ENCODE assay signal across 8 cellular contexts in genomic region chr1:32754282-32755097, GRCh38. TPM values are rescaled to one million over a fixed set of nuclear protein-coding genes. Genes with fewer than 3 reads are reported as not detected.
DNase-seq lines count a peak whose midpoint lies in the region; ATAC-seq and TF ChIP-seq lines count a peak whose summit lies in the region.

No MANE protein-coding gene starts in this region.

- peaks cover 4 to 9% of the 10 kb centered on the region in 2 donors for H3K36me3 Mint-ChIP-seq in CD14-positive monocyte
- H3K36me3 Mint-ChIP-seq in activated CD8-positive, alpha-beta memory T cell treated with anti-CD3 and anti-CD28 coated beads, Interleukin-2, amount 10 ng/mL, durations not matched to agents 7 days and 5 days = no peaks in the 10 kb centered on the region
- no peaks in the 10 kb centered on the region for H3K36me3 Mint-ChIP-seq in natural killer cell treated with Interleukin-12 subunit alpha and Interleukin-12 subunit beta and Interleukin-15 and Interleukin-18, amount 100 ng/mL, for 72 hours

- H3K27ac Mint-ChIP-seq in CD14-positive monocyte = no peak overlapping the region
- no peak overlapping the region for H3K27ac Mint-ChIP-seq in activated CD8-positive, alpha-beta memory T cell treated with anti-CD3 and anti-CD28 coated beads, Interleukin-2, amount 10 ng/mL, durations not matched to agents 7 days and 5 days
- no peak overlapping the region for H3K27ac Mint-ChIP-seq in natural killer cell treated with Interleukin-12 subunit alpha and Interleukin-12 subunit beta and Interleukin-15 and Interleukin-18, amount 100 ng/mL, for 72 hours

- TF ChIP-seq POLR2A in tibial nerve (IDR thresholded peaks at IDR 0.05) = no peak

- H3K9me3 ChIP-seq in HUES6 (ENCODE audit: control insufficient read depth, insufficient read depth, low read depth, low read length) (no peaks in the 10 kb centered on the region), tibial nerve (no peaks in the 10 kb centered on the region)

- TF ChIP-seq CTCF in CD14-positive monocyte (IDR thresholded peaks at IDR 0.05) (no peak), epithelial cell of proximal tubule (conservative IDR thresholded peaks at IDR 0.05; ENCODE audit: low read depth, low read length) (no peak), tibial nerve (IDR thresholded peaks at IDR 0.05) (no peak)

- no peak for TF ChIP-seq EP300 in tibial nerve (IDR thresholded peaks at IDR 0.05)

- peaks cover 25 to 38% (median 33%) of the 10 kb centered on the region in 3 donors for H3K27me3 Mint-ChIP-seq in CD14-positive monocyte (ENCODE audit: low read depth in 3 of 3)
- H3K27me3 Mint-ChIP-seq in activated CD8-positive, alpha-beta memory T cell treated with anti-CD3 and anti-CD28 coated beads, Interleukin-2, amount 10 ng/mL, durations not matched to agents 7 days and 5 days = peaks cover 41% of the 10 kb centered on the region
- H3K27me3 Mint-ChIP-seq in natural killer cell treated with Interleukin-12 subunit alpha and Interleukin-12 subunit beta and Interleukin-15 and Interleukin-18, amount 100 ng/mL, for 72 hours = peaks cover 9 to 14% of the 10 kb centered on the region in 2 donors

- peaks cover 9% of the 10 kb centered on the region for H3K4me1 Mint-ChIP-seq in CD14-positive monocyte
- H3K4me1 Mint-ChIP-seq in activated CD8-positive, alpha-beta memory T cell treated with anti-CD3 and anti-CD28 coated beads, Interleukin-2, amount 10 ng/mL, durations not matched to agents 7 days and 5 days = peaks cover 7% of the 10 kb centered on the region
- H3K4me1 Mint-ChIP-seq in natural killer cell treated with Interleukin-12 subunit alpha and Interleukin-12 subunit beta and Interleukin-15 and Interleukin-18, amount 100 ng/mL, for 72 hours (ENCODE audit: low read depth in 2 of 2) = peaks cover 16 to 19% of the 10 kb centered on the region in 2 donors

- no peak for DNase-seq in CD14-positive monocyte (ENCODE audit: low spot score)
- DNase-seq in activated CD8-positive, alpha-beta memory T cell treated with anti-CD3 and anti-CD28 coated beads, Interleukin-2, amount 10 ng/mL, durations not matched to agents 7 days and 5 days = peak; percentile 47
- DNase-seq in epithelial cell of proximal tubule (ENCODE audit: low read depth) = no peak
- DNase-seq in natural killer cell treated with Interleukin-12 subunit alpha and Interleukin-12 subunit beta and Interleukin-15 and Interleukin-18, amount 100 ng/mL, for 72 hours (ENCODE audit: low spot score) = no peak
- no peak for DNase-seq in tibial nerve (ENCODE audit: low spot score in 2 of 2)
- no peak for DNase-seq in NK-92 (lab: John Stamatoyannopoulos, UW; ENCODE audit: unreplicated experiment)

- CTCF ChIA-PET in activated CD8-positive, alpha-beta memory T cell treated with anti-CD3 and anti-CD28 coated beads, Interleukin-2, amount 10 ng/mL, durations not matched to agents 7 days and 5 days (lab: Charles Lee) = no interaction called here

- H3K9ac ChIP-seq in HUES6 (ENCODE audit: low read length) = peak overlapping the region; percentile 83

- H3K36me3 ChIP-seq in HUES6 (ENCODE audit: control insufficient read depth, insufficient read depth, low read length) (no peaks in the 10 kb centered on the region), tibial nerve (no peaks in the 10 kb centered on the region)

- H3K27me3 ChIP-seq in HUES6 (ENCODE audit: control insufficient read depth, insufficient read depth, low read length) = no peaks in the 10 kb centered on the region
- H3K27me3 ChIP-seq in tibial nerve = no peaks in the 10 kb centered on the region

- intact Hi-C loops in CD14-positive monocyte (cut with micrococcal nuclease) = no loop called here

- peaks cover 0 to 6% (median 0%) of the 10 kb centered on the region in 7 donors for H3K9me3 Mint-ChIP-seq in CD14-positive monocyte
- no peaks in the 10 kb centered on the region for H3K9me3 Mint-ChIP-seq in activated CD8-positive, alpha-beta memory T cell treated with anti-CD3 and anti-CD28 coated beads, Interleukin-2, amount 10 ng/mL, durations not matched to agents 7 days and 5 days (ENCODE audit: low read depth)
- H3K9me3 Mint-ChIP-seq in natural killer cell treated with Interleukin-12 subunit alpha and Interleukin-12 subunit beta and Interleukin-15 and Interleukin-18, amount 100 ng/mL, for 72 hours = no peaks in the 10 kb centered on the region

- H3K4me1 ChIP-seq in HUES6 (ENCODE audit: control insufficient read depth, insufficient read depth, low read length) (peaks cover 46% of the 10 kb centered on the region), tibial nerve (peaks cover 0 to 37% (median 11%) of the 10 kb centered on the region in 4 donors)

- peak; percentile 16 for ATAC-seq in activated CD8-positive, alpha-beta memory T cell treated with anti-CD3 and anti-CD28 coated beads, Interleukin-2, amount 10 ng/mL, durations not matched to agents 7 days and 5 days
- ATAC-seq in natural killer cell treated with Interleukin-12 subunit alpha and Interleukin-12 subunit beta and Interleukin-15 and Interleukin-18, amount 100 ng/mL, for 72 hours = peak in 1 of 2 donors; percentile 32
- ATAC-seq in HG03460 (IDR thresholded peaks at IDR 0.05; ENCODE audit: unreplicated experiment) = no peak

- H3K4me3 Mint-ChIP-seq in CD14-positive monocyte = peak overlapping the region; percentile 56 to 84
- peak overlapping the region; percentile 53 for H3K4me3 Mint-ChIP-seq in activated CD8-positive, alpha-beta memory T cell treated with anti-CD3 and anti-CD28 coated beads, Interleukin-2, amount 10 ng/mL, durations not matched to agents 7 days and 5 days
- H3K4me3 Mint-ChIP-seq in natural killer cell treated with Interleukin-12 subunit alpha and Interleukin-12 subunit beta and Interleukin-15 and Interleukin-18, amount 100 ng/mL, for 72 hours = peak overlapping the region; percentile 78

- WGBS in tibial nerve, 2 donors = 2 to 4% methylated on average over 34 to 41 of the region's 50 CpGs

- H3K27ac ChIP-seq in HUES6 (ENCODE audit: low read depth, low read length) (peak overlapping the region; percentile 41; the same call in 1 of the 2 replicates), tibial nerve (peak overlapping the region; percentile 6 to 78 (median 68))

- H3K4me3 ChIP-seq in HUES6 (ENCODE audit: low read depth, low read length) = peak overlapping the region; percentile 84
- peak overlapping the region; percentile 61 for H3K4me3 ChIP-seq in epithelial cell of proximal tubule (ENCODE audit: low read depth, low read length)
- H3K4me3 ChIP-seq in tibial nerve = peak overlapping the region; percentile 45 to 79 (median 63)

RNA-seq across cellular contexts. Expression of gene SYNC, which starts 51.9 kb away (rescaled TPM):
- under 1 TPM in 1 of 2 donors, not detected in 1; 0.05 TPM for polyA plus RNA-seq in CD14-positive monocyte
- not detected for total RNA-seq in activated CD8-positive, alpha-beta memory T cell treated with anti-CD3 and anti-CD28 coated beads, Interleukin-2, amount 10 ng/mL, durations not matched to agents 7 days and 5 days
- total RNA-seq in epithelial cell of proximal tubule (6.6 and 10.3 TPM in 2 replicates), tibial nerve (10 to 100 TPM; 10.2 to 31.2 (median 23.7) TPM)
- not detected for total RNA-seq in natural killer cell treated with Interleukin-12 subunit alpha and Interleukin-12 subunit beta and Interleukin-15 and Interleukin-18, amount 100 ng/mL, for 72 hours
